ENCODE assay signal across 1 cellular context in genomic region chr1:86833461-86834215, GRCh38.
TF ChIP-seq lines count a peak whose summit lies in the region.

No MANE protein-coding gene starts in this region.

TF ChIP-seq in HepG2, 621 proteins besides CTCF, POLR2A, EP300 and RAD21 (continued from another document):
- TF ChIP-seq PRDM15 (CRISPR knock-in tag; IDR thresholded peaks at IDR 0.05) (no peak), THRA (CRISPR knock-in tag; IDR thresholded peaks at IDR 0.05; ENCODE audit: borderline replicate concordance) (no peak), STAG1 (CRISPR knock-in tag; IDR thresholded peaks at IDR 0.05) (peak; percentile 91), ZKSCAN8 (CRISPR knock-in tag; IDR thresholded peaks at IDR 0.05; ENCODE audit: borderline replicate concordance) (peak; percentile 36; the same call in 1 of the 2 replicates), RXRB (CRISPR knock-in tag; IDR thresholded peaks at IDR 0.05; ENCODE audit: borderline replicate concordance) (peak; percentile 48; the same call in 1 of the 2 replicates), ARID3A (IDR thresholded peaks at IDR 0.05; ENCODE audit: low read depth, low read length) (peak; percentile 45; the same call in 1 of the 2 replicates), ZNF782 (CRISPR knock-in tag; IDR thresholded peaks at IDR 0.05; ENCODE audit: borderline replicate concordance) (no peak), ZFP41 (CRISPR knock-in tag; IDR thresholded peaks at IDR 0.05; ENCODE audit: borderline replicate concordance) (no peak), BCL6 (CRISPR knock-in tag; IDR thresholded peaks at IDR 0.05) (0 out of 2 replicates have a peak, but pooled peaks have one; percentile 16), ZBTB2 (CRISPR knock-in tag; IDR thresholded peaks at IDR 0.05; ENCODE audit: low read depth) (no peak), TFAP4 (IDR thresholded peaks at IDR 0.05; ENCODE audit: borderline replicate concordance, low read depth) (no peak)
